ENCODE assay signal across 18 cellular contexts in the genomic region with DNA sequence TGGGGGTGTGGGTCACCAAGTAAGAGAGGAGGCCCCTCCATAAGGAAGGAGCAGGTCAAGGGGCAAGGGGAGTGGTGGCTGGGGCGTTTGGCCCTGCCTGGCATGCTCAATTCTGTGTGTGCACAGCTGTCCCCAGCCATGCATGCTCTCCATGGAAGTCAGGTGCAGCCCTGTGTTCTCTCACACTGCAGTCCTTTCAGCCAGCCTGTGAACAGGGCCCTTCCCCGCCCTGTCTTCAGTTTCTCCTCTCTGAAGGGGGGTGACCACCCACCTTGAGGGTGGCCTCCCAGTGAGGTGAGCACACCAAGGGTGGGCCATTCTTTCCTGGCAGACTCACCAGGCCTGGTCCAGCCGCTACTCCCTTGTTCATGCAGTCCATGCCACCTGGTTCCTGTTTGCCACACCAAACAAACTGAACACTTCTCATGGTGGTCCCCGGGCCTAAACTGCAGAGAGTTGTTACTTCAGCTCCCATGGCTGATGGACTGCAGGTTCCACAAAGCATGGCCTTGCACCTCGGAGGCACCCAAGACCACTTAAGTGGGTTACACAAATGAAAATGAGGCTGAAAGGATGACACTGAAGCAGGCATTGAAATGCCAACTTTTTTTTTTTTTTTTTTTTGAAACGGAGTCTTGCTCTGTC. TPM values are rescaled to one million over a fixed set of nuclear protein-coding genes. Genes with fewer than 3 reads are reported as not detected.
DNase-seq lines count a peak whose midpoint lies in the region.
"Had no signal": no experiment of that assay in that cellular context is flagged by ENCODE, and none has a peak within 500 bp of the region (broad histone marks: within the 10 kb centered on the region; RNA-seq: fewer than 3 reads in every experiment).

No MANE protein-coding gene starts in this region.

- no peaks in the 10 kb centered on the region for H3K9me3 ChIP-seq in muscle layer of colon (ENCODE audit: low read length)
- H3K9me3 ChIP-seq: adrenal gland, Peyer's patch, thoracic aorta had no signal

- peak overlapping the region; percentile 44 for H3K27ac ChIP-seq in muscle layer of colon (ENCODE audit: low read depth, low read length)
- H3K27ac ChIP-seq: 22Rv1, thoracic aorta had no signal

- H3K4me1 ChIP-seq in muscle layer of colon (ENCODE audit: insufficient read depth, low read length): peaks cover 32% of the 10 kb centered on the region

- no peak overlapping the region for H3K4me3 ChIP-seq in muscle layer of colon (ENCODE audit: low read depth in 1 of 2, low read length in 2 of 2)

- no peak overlapping the region for H3K9ac ChIP-seq in muscle layer of colon (ENCODE audit: low read length)

- in situ Hi-C loops in G401 (cut with HindIII; ENCODE audit: low sequenced_read_pairs): no loop called here

- no peaks in the 10 kb centered on the region for H3K36me3 ChIP-seq in muscle layer of colon (ENCODE audit: insufficient read depth, low read length)
- H3K36me3 ChIP-seq: adrenal gland, thoracic aorta had no signal

- no peaks in the 10 kb centered on the region for H3K27me3 ChIP-seq in muscle layer of colon (ENCODE audit: control insufficient read depth in 1 of 2, insufficient read depth in 2 of 2, low read length in 2 of 2)
- H3K27me3 ChIP-seq: adrenal gland, Peyer's patch had no signal

- DNase-seq in DMS53 (lab: John Stamatoyannopoulos, UW) (peak; percentile 61), DMS53 treated with DMSO at 0.1 percent for 48 hours (lab: John Stamatoyannopoulos, UW; ENCODE audit: unreplicated experiment) (no peak), COR-L47 (lab: John Stamatoyannopoulos, UW) (peak; percentile 28), SHP77 treated with DMSO at 0.1 percent for 48 hours (lab: John Stamatoyannopoulos, UW) (peak; percentile 25), G401 (ENCODE audit: low spot score) (no peak), NCI-H748 (lab: John Stamatoyannopoulos, UW; ENCODE audit: unreplicated experiment) (no peak), pons (ENCODE audit: low spot score) (no peak)
- DNase-seq: adrenal gland, HCEC 1CT, MV-4-11, NCI-H226, Peyer's patch had no signal

RNA-seq across cellular contexts. Expression of gene CHCHD10, which starts 1.7 kb away (rescaled TPM):
- not detected in 2 replicates for total RNA-seq in G401 (2014; rRNA removed; shearing (Covaris generic))

RNA-seq across cellular contexts. Expression of gene MMP11, which starts 3.2 kb away (rescaled TPM):
- not detected in 2 replicates for total RNA-seq in G401 (2014; rRNA removed; shearing (Covaris generic))

RNA-seq across cellular contexts. Expression of gene C22orf15, which starts 6.7 kb away (rescaled TPM):
- not detected in 2 replicates for total RNA-seq in G401 (2014; rRNA removed; shearing (Covaris generic))
- total RNA-seq: HT-29, lower leg skin, osteocyte, Peyer's patch, thoracic aorta had no signal

RNA-seq across cellular contexts. Expression of gene VPREB3, which starts 15.2 kb away (rescaled TPM):
- not detected in 2 replicates for total RNA-seq in G401 (2014; rRNA removed; shearing (Covaris generic))
- total RNA-seq: HT-29, lower leg skin, osteocyte, thoracic aorta had no signal

RNA-seq across cellular contexts. Expression of gene SMARCB1, which starts 17.3 kb away (rescaled TPM):
- not detected in 2 replicates for total RNA-seq in G401 (2014; rRNA removed; shearing (Covaris generic))

Comparison
In these comparisons a context has a peak if more than half of its experiments do, and no peak if none do; other contexts are left out.
1. DNase-seq: peak in DMS53 (single experiment), COR-L47 (single experiment) and SHP77 treated with DMSO at 0.1 percent for 48 hours (single experiment); none in DMS53 treated with DMSO at 0.1 percent for 48 hours (single experiment), G401 (single experiment), NCI-H748 (single experiment) and pons (single experiment).